In genomic region chr20:34675993-34676641, GRCh38 we compare ENCODE assay signal across 8 cellular contexts. TPM values are rescaled to one million over a fixed set of nuclear protein-coding genes. Genes with fewer than 3 reads are reported as not detected.
DNase-seq lines count a peak whose midpoint lies in the region; ATAC-seq and TF ChIP-seq lines count a peak whose summit lies in the region.

No MANE protein-coding gene starts in this region.

- H3K9me3 ChIP-seq in AG04450 (ENCODE audit: control insufficient read depth, insufficient read depth, low read length) (no peaks in the 10 kb centered on the region), HUES64 (ENCODE audit: insufficient read depth, low read depth, low read length) (no peaks in the 10 kb centered on the region), mucosa of rectum (ENCODE audit: control insufficient read depth in 2 of 2, low read length in 2 of 2) (no peaks in the 10 kb centered on the region)

- peak overlapping the region; percentile 54 for H3K9ac ChIP-seq in HUES64 (ENCODE audit: low read depth, low read length)
- peak overlapping the region; percentile 33 to 77 for H3K9ac ChIP-seq in mucosa of rectum (ENCODE audit: low read depth in 1 of 2, low read length in 2 of 2)

- 2% methylated on average over 13 of the region's 14 CpGs for WGBS in HUES64

- H3K27ac ChIP-seq in AG04450 (ENCODE audit: low read depth, low read length) = no peak overlapping the region
- H3K27ac ChIP-seq in HUES64 (ENCODE audit: low read depth, low read length) = no peak overlapping the region
- peak overlapping the region; percentile 80 to 84 for H3K27ac ChIP-seq in mucosa of rectum (ENCODE audit: low read depth in 2 of 2, low read length in 2 of 2)

- H3K4me3 ChIP-seq in AG04450 (ENCODE audit: low read depth, low read length) (peak overlapping the region; percentile 87), HUES64 (ENCODE audit: low read length) (peak overlapping the region; percentile 78), mucosa of rectum (ENCODE audit: low read length in 2 of 2) (peak overlapping the region; percentile 81 to 93)

- CTCF ChIA-PET in AG04450 (lab: Charles Lee) = no interaction called here
- CTCF ChIA-PET in MCF 10A (lab: Yijun Ruan, JAX) = interaction anchor here (0.6 to 1.3 kb wide), 5 partner anchors 12 to 267 kb away, joined by 3 to 4 read pairs (median 3); partner anchors contain the start of gene MAP1LC3A

- ATAC-seq in HG02678 (IDR thresholded peaks at IDR 0.05; ENCODE audit: unreplicated experiment) = no peak

- intact Hi-C loops in MCF 10A (cut with micrococcal nuclease) = loop anchor here (2.0 kb wide), 1 partner anchor 29 kb away; the partner anchor contains the start of gene TP53INP2

- BruUV-seq in MCF 10A (replicated peaks; lab: Mats Ljungman, UMichigan) = TSS peak; percentile 50

- peak overlapping the region; percentile 95 for H3K27ac Mint-ChIP-seq in MCF 10A (ENCODE audit: low read depth, unreplicated experiment)

- TF ChIP-seq CTCF in AG04450 (IDR thresholded peaks at IDR 0.05; ENCODE audit: low read depth, low read length) (no peak), MCF 10A (IDR thresholded peaks at IDR 0.05; ENCODE audit: unreplicated experiment) (no peak)

- no peaks in the 10 kb centered on the region for H3K36me3 ChIP-seq in HUES64 (ENCODE audit: insufficient read depth, low read length)
- H3K36me3 ChIP-seq in mucosa of rectum (ENCODE audit: control insufficient read depth in 2 of 2, insufficient read depth in 2 of 2, low read length in 2 of 2) = no peaks in the 10 kb centered on the region

- H3K4me1 Mint-ChIP-seq in MCF 10A (ENCODE audit: insufficient read depth, unreplicated experiment) = peaks cover 6% of the 10 kb centered on the region

- peak overlapping the region; percentile 90 for H3K4me3 Mint-ChIP-seq in MCF 10A (ENCODE audit: unreplicated experiment)

- H3K4me1 ChIP-seq in HUES64 (ENCODE audit: insufficient read depth, low read length) = no peaks in the 10 kb centered on the region
- H3K4me1 ChIP-seq in mucosa of rectum (ENCODE audit: control insufficient read depth in 2 of 2, insufficient read depth in 2 of 2, low read length in 2 of 2) = peaks cover 3 to 11% of the 10 kb centered on the region in 2 donors

- POLR2A ChIA-PET in AG04450 (lab: Yijun Ruan, JAX) = interaction anchor here (0.7 to 1.2 kb wide), 2 partner anchors 15 to 28 kb away, joined by 4 to 5 read pairs; partner anchors contain the start of gene TP53INP2
- POLR2A ChIA-PET in MCF 10A (lab: Yijun Ruan, JAX) = interaction anchor here (0.5 to 3.6 kb wide), 21 partner anchors 9 to 495 kb away, joined by 3 to 44 read pairs (median 4); partner anchors contain the start of genes DYNLRB1 and TP53INP2

- H3K27me3 ChIP-seq in AG04450 (ENCODE audit: control insufficient read depth, insufficient read depth, low read length) (no peaks in the 10 kb centered on the region), HUES64 (ENCODE audit: insufficient read depth, low read length) (no peaks in the 10 kb centered on the region), mucosa of rectum (ENCODE audit: control insufficient read depth in 2 of 2, insufficient read depth in 2 of 2, low read length in 2 of 2) (no peaks in the 10 kb centered on the region)

- peaks cover 7% of the 10 kb centered on the region for H3K36me3 Mint-ChIP-seq in MCF 10A (ENCODE audit: insufficient read depth, unreplicated experiment)

- no peaks in the 10 kb centered on the region for H3K27me3 Mint-ChIP-seq in MCF 10A (ENCODE audit: insufficient read depth, unreplicated experiment)

- DNase-seq in AG04450 (ENCODE audit: low read depth, low spot score) (no peak), MCF 10A (ENCODE audit: unreplicated experiment) (no peak), occipital lobe (lab: John Stamatoyannopoulos, UW) (no peak), HuH-7.5 (ENCODE audit: low spot score) (no peak), DMS153 (lab: John Stamatoyannopoulos, UW) (no peak)

- H3K9me3 Mint-ChIP-seq in MCF 10A (ENCODE audit: unreplicated experiment) = no peaks in the 10 kb centered on the region

RNA-seq across cellular contexts. Expression of gene PIGU, which starts 0.8 kb away (rescaled TPM):
- polyA plus RNA-seq in AG04450 (2011; rRNA removed) = 42.2 and 54.8 TPM in 2 replicates
- polyA minus RNA-seq in AG04450 (2011; rRNA and poly(A)+ RNA removed) = 32.6 and 34.4 TPM in 2 replicates
- 30.6 TPM for polyA plus RNA-seq in HUES64 (2013, experiment 1 of 2)
- 36.8 TPM for polyA plus RNA-seq in HUES64 (2013, experiment 2 of 2)
- 14.2 and 14.5 TPM in 2 replicates for total RNA-seq in MCF 10A (2022)
- 14.8 TPM for total RNA-seq in occipital lobe

RNA-seq across cellular contexts. Expression of gene TP53INP2, which starts 28.0 kb away (rescaled TPM):
- polyA plus RNA-seq in AG04450 (2011; rRNA removed) = 5.9 and 8.6 TPM in 2 replicates
- 8.9 and 10.2 TPM in 2 replicates for polyA minus RNA-seq in AG04450 (2011; rRNA and poly(A)+ RNA removed)
- 4.1 TPM for polyA plus RNA-seq in HUES64 (2013, experiment 1 of 2)
- polyA plus RNA-seq in HUES64 (2013, experiment 2 of 2) = 4.4 TPM
- 1.8 and 3.6 TPM in 2 replicates for total RNA-seq in MCF 10A (2022)
- total RNA-seq in occipital lobe = 3.9 TPM

Comparison
In these comparisons a context has a peak if more than half of its experiments do, and no peak if none do; other contexts are left out.
1. H3K27ac ChIP-seq: peak in mucosa of rectum (2 of 2); none in AG04450 (single experiment) and HUES64 (single experiment).
2. Peak in every context shown above with its lines, with median percentiles within 50 percentile points of each other: H3K4me3 ChIP-seq.